ENCODE assay signal across 31 cellular contexts in the genomic region with DNA sequence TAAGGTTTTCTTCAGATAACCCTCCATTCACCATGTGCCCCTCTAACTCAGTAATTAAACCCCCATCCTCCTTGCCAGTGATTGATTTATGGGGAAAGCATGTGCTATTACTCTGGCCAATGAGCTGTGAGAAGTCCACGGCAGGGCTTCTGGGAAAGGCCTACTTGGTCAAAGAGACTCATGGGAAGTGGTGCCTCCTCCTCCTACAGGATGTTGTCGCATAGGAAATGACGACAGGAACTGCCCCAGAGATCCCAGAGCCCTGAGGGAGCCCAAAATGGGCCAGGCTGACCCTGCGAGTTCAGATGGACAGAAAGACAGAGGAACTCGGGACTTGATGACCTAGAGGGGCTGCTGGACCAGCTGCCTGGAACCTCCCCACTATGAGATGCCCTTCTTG.
"Had no signal": no experiment of that assay in that cellular context is flagged by ENCODE, and none has a peak within 500 bp of the region (broad histone marks: within the 10 kb centered on the region; RNA-seq: fewer than 3 reads in every experiment).

No MANE protein-coding gene starts in this region.

- H3K9me3 ChIP-seq: adrenal gland, body of pancreas, breast epithelium had no signal

- H3K36me3 ChIP-seq: adrenal gland, brain microvascular endothelial cell, breast epithelium had no signal

- H3K27me3 ChIP-seq: adrenal gland, body of pancreas, brain microvascular endothelial cell, breast epithelium had no signal

- ATAC-seq: activated CD8-positive, alpha-beta T cell treated with anti-CD3 and anti-CD28 coated beads for 36 hours; activated naive CD4-positive, alpha-beta T cell treated with anti-CD3 and anti-CD28 coated beads, Interleukin-2, amount 50 U/mL, for 72 hours; activated T-cell treated with anti-CD3 and anti-CD28 coated beads, Interleukin-2, amount 50 U/mL, for 4 hours; activated T-cell treated with anti-CD3 and anti-CD28 coated beads, Interleukin-2, amount 50 U/mL, for 72 hours; activated T-helper 17 cell treated with anti-CD3 and anti-CD28 coated beads, Interleukin-2, amount 50 U/mL, for 72 hours; body of pancreas had no signal

- H3K27ac ChIP-seq: adrenal gland, body of pancreas, brain microvascular endothelial cell, breast epithelium, VCaP had no signal

- H3K4me1 ChIP-seq: adrenal gland, body of pancreas, breast epithelium had no signal

- H3K4me3 ChIP-seq: adrenal gland, body of pancreas, breast epithelium had no signal

- DNase-seq: activated B cell treated with CpG ODN at 0.5 μM for 24 hours; activated CD4-positive, alpha-beta memory T cell treated with anti-CD3 and anti-CD28 coated beads for 36 hours; activated CD4-positive, alpha-beta T cell treated with anti-CD3 and anti-CD28 coated beads for 4 hours; activated CD4-positive, alpha-beta T cell treated with anti-CD3 and anti-CD28 coated beads, Interleukin-2, amount 10 ng/mL, durations not matched to agents 24 days and 14 days; activated CD4-positive, alpha-beta T cell treated with anti-CD3 and anti-CD28 coated beads, Interleukin-2, amount 50 U/mL, for 1 hour; activated CD4-positive, alpha-beta T cell treated with anti-CD3 and anti-CD28 coated beads, Interleukin-2, amount 50 U/mL, for 4 hours; activated CD4-positive, CD25-positive, alpha-beta regulatory T cell treated with anti-CD3 and anti-CD28 coated beads, Interleukin-2, amount 50 U/mL, for 72 hours; activated CD8-positive, alpha-beta memory T cell treated with anti-CD3 and anti-CD28 coated beads, Interleukin-2, amount 50 U/mL, for 4 hours; activated CD8-positive, alpha-beta T cell treated with anti-CD3 and anti-CD28 coated beads for 36 hours; activated effector memory CD4-positive, alpha-beta T cell treated with anti-CD3 and anti-CD28 coated beads, Interleukin-2, amount 50 U/mL, for 16 hours; activated gamma-delta T cell treated with Interleukin-2 at 50 U/mL for 16 hours; activated naive CD4-positive, alpha-beta T cell; activated naive CD4-positive, alpha-beta T cell treated with anti-CD3 and anti-CD28 coated beads for 36 hours; activated naive CD4-positive, alpha-beta T cell treated with anti-CD3 and anti-CD28 coated beads, Interleukin-2, amount 50 U/mL, for 16 hours; activated naive CD8-positive, alpha-beta T cell treated with anti-CD3 and anti-CD28 coated beads for 36 hours; activated T-cell treated with anti-CD3 and anti-CD28 coated beads for 4 hours; activated T-cell treated with anti-CD3 and anti-CD28 coated beads, Interleukin-2, amount 50 U/mL, for 1 hour; activated T-cell treated with anti-CD3 and anti-CD28 coated beads, Interleukin-2, amount 50 U/mL, for 4 hours; activated T-cell treated with anti-CD3 and anti-CD28 coated beads, Interleukin-2, amount 50 U/mL, for 72 hours; adrenal gland; amniotic stem cell; aorta; body of pancreas; brain microvascular endothelial cell; central memory CD4-positive, alpha-beta T cell; T-helper 2 cell; T-helper 9 cell had no signal
